ENCODE assay signal across 1 cellular context in genomic region chr1:64966158-64966963, GRCh38.
TF ChIP-seq lines count a peak whose summit lies in the region.

Gene JAK1, minus strand, starts transcription at chr1:64966549. Its CDS starts 80,285 bp downstream, at chr1:64886264.

TF ChIP-seq in K562, 482 proteins besides CTCF, POLR2A, EP300 and RAD21 (continued from another document and continues in another):
- no peak for TF ChIP-seq SMARCE1 (IDR thresholded peaks at IDR 0.05)
- TF ChIP-seq ZBTB5 (IDR thresholded peaks at IDR 0.05): no peak
- TF ChIP-seq MGA (IDR thresholded peaks at IDR 0.05): no peak
- TF ChIP-seq SETDB1 (IDR thresholded peaks at IDR 0.05; ENCODE audit: low read length): no peak
- no peak for TF ChIP-seq FOXJ2 (tag; IDR thresholded peaks at IDR 0.05)
- no peak for TF ChIP-seq TFAM (CRISPR knock-in tag; conservative IDR thresholded peaks at IDR 0.05)
- TF ChIP-seq BCL6 (CRISPR knock-in tag; IDR thresholded peaks at IDR 0.05): no peak
- no peak for TF ChIP-seq MCM3 (IDR thresholded peaks at IDR 0.05)
- 0 out of 2 replicates have a peak, but pooled peaks have one; percentile 32 for TF ChIP-seq GTF2E2 (tag; IDR thresholded peaks at IDR 0.05)
- TF ChIP-seq, protein P1, sequence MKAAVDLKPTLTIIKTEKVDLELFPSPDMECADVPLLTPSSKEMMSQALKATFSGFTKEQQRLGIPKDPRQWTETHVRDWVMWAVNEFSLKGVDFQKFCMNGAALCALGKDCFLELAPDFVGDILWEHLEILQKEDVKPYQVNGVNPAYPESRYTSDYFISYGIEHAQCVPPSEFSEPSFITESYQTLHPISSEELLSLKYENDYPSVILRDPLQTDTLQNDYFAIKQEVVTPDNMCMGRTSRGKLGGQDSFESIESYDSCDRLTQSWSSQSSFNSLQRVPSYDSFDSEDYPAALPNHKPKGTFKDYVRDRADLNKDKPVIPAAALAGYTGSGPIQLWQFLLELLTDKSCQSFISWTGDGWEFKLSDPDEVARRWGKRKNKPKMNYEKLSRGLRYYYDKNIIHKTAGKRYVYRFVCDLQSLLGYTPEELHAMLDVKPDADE (conservative IDR thresholded peaks at IDR 0.05; ENCODE audit: control insufficient read depth, low read depth, low read length): 0 out of 2 replicates have a peak, but pooled peaks have one; percentile 44
- TF ChIP-seq RFX1 (IDR thresholded peaks at IDR 0.05): no peak
- TF ChIP-seq PHB2 (IDR thresholded peaks at IDR 0.05; ENCODE audit: low read depth): no peak
- no peak for TF ChIP-seq NR3C1 (CRISPR knock-in tag; IDR thresholded peaks at IDR 0.05)
- TF ChIP-seq FOS (IDR thresholded peaks at IDR 0.05; ENCODE audit: extremely low read depth, insufficient read length): no peak
- no peak for TF ChIP-seq KLF16 (IDR thresholded peaks at IDR 0.05)
- TF ChIP-seq, protein P2, sequence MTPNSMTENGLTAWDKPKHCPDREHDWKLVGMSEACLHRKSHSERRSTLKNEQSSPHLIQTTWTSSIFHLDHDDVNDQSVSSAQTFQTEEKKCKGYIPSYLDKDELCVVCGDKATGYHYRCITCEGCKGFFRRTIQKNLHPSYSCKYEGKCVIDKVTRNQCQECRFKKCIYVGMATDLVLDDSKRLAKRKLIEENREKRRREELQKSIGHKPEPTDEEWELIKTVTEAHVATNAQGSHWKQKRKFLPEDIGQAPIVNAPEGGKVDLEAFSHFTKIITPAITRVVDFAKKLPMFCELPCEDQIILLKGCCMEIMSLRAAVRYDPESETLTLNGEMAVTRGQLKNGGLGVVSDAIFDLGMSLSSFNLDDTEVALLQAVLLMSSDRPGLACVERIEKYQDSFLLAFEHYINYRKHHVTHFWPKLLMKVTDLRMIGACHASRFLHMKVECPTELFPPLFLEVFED (CRISPR knock-in tag; conservative IDR thresholded peaks at IDR 0.05): no peak
- no peak for TF ChIP-seq SMARCB1 (IDR thresholded peaks at IDR 0.05; ENCODE audit: insufficient read length, low read depth)
- TF ChIP-seq HEY1 (CRISPR knock-in tag; IDR thresholded peaks at IDR 0.05; ENCODE audit: borderline replicate concordance): no peak
- TF ChIP-seq, protein P3, sequence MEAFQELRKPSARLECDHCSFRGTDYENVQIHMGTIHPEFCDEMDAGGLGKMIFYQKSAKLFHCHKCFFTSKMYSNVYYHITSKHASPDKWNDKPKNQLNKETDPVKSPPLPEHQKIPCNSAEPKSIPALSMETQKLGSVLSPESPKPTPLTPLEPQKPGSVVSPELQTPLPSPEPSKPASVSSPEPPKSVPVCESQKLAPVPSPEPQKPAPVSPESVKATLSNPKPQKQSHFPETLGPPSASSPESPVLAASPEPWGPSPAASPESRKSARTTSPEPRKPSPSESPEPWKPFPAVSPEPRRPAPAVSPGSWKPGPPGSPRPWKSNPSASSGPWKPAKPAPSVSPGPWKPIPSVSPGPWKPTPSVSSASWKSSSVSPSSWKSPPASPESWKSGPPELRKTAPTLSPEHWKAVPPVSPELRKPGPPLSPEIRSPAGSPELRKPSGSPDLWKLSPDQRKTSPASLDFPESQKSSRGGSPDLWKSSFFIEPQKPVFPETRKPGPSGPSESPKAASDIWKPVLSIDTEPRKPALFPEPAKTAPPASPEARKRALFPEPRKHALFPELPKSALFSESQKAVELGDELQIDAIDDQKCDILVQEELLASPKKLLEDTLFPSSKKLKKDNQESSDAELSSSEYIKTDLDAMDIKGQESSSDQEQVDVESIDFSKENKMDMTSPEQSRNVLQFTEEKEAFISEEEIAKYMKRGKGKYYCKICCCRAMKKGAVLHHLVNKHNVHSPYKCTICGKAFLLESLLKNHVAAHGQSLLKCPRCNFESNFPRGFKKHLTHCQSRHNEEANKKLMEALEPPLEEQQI (IDR thresholded peaks at IDR 0.05): no peak
- TF ChIP-seq CREB5 (CRISPR knock-in tag; IDR thresholded peaks at IDR 0.05): no peak
- no peak for TF ChIP-seq SREBF2 (CRISPR knock-in tag; IDR thresholded peaks at IDR 0.05)
- no peak for TF ChIP-seq PCBP2 (IDR thresholded peaks at IDR 0.05; ENCODE audit: low read depth, low read length, poor library complexity, severe bottlenecking)
- no peak for TF ChIP-seq HDAC3 (IDR thresholded peaks at IDR 0.05; ENCODE audit: borderline replicate concordance, partially characterized antibody)
- no peak for TF ChIP-seq EP400 (IDR thresholded peaks at IDR 0.05)
- no peak for TF ChIP-seq ZFP1 (CRISPR knock-in tag; IDR thresholded peaks at IDR 0.05)
- peak; percentile 3; the same call in 1 of the 2 replicates for TF ChIP-seq JUND (IDR thresholded peaks at IDR 0.05; ENCODE audit: borderline replicate concordance, low read depth, low read length)
- TF ChIP-seq JUND (tag; IDR thresholded peaks at IDR 0.05; ENCODE audit: borderline replicate concordance, low read depth, low read length): no peak
- no peak for TF ChIP-seq ILK (tag; IDR thresholded peaks at IDR 0.05; ENCODE audit: borderline replicate concordance, low read depth)
- peak; percentile 65 for TF ChIP-seq CTBP1 (IDR thresholded peaks at IDR 0.05; ENCODE audit: borderline replicate concordance)
- TF ChIP-seq, protein P4, sequence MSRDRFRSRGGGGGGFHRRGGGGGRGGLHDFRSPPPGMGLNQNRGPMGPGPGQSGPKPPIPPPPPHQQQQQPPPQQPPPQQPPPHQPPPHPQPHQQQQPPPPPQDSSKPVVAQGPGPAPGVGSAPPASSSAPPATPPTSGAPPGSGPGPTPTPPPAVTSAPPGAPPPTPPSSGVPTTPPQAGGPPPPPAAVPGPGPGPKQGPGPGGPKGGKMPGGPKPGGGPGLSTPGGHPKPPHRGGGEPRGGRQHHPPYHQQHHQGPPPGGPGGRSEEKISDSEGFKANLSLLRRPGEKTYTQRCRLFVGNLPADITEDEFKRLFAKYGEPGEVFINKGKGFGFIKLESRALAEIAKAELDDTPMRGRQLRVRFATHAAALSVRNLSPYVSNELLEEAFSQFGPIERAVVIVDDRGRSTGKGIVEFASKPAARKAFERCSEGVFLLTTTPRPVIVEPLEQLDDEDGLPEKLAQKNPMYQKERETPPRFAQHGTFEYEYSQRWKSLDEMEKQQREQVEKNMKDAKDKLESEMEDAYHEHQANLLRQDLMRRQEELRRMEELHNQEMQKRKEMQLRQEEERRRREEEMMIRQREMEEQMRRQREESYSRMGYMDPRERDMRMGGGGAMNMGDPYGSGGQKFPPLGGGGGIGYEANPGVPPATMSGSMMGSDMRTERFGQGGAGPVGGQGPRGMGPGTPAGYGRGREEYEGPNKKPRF (IDR thresholded peaks at IDR 0.05; ENCODE audit: low read depth, low read length): no peak
- peak; percentile 64 for TF ChIP-seq GABPA (tag; conservative IDR thresholded peaks at IDR 0.05; ENCODE audit: low read depth)
- no peak for TF ChIP-seq TAF7 (tag; IDR thresholded peaks at IDR 0.05)
- no peak for TF ChIP-seq MBD2 (IDR thresholded peaks at IDR 0.05; ENCODE audit: borderline replicate concordance, low read depth)
- TF ChIP-seq ZNF274 (IDR thresholded peaks at IDR 0.05; ENCODE audit: borderline replicate concordance, low read depth, low read length): no peak
- TF ChIP-seq ZNF232 (CRISPR knock-in tag; IDR thresholded peaks at IDR 0.05): no peak
- TF ChIP-seq RBBP5 (IDR thresholded peaks at IDR 0.05; ENCODE audit: borderline replicate concordance, insufficient read depth, low read length, poor library complexity, severe bottlenecking): peak; percentile 73
- no peak for TF ChIP-seq NCOA6 (IDR thresholded peaks at IDR 0.05)
- TF ChIP-seq ZZZ3 (IDR thresholded peaks at IDR 0.05): no peak
- no peak for TF ChIP-seq HNRNPK (IDR thresholded peaks at IDR 0.05; ENCODE audit: low read depth, low read length, poor library complexity, severe bottlenecking)
- no peak for TF ChIP-seq PYGO2 (tag; IDR thresholded peaks at IDR 0.05)
